In the genomic region with DNA sequence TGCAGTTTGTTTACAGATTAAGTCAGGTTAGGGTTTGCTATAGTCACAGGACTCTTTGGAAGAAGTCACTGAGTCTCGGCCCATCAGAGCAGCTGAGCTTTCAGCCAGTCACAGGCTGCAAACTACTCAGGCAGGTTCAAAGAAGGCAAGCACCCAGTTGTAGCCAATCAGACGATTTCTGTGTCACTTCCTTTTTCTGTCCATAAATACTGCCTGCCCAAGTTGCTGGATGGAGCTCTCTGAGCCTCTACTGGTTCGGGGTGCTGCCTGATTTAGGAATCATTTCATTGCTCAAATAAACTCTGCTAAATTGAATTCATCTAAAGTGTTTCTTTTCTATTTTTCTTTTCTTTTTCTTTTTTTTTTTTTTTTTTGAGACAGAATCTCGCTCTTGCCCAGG, we compare ENCODE assay signal across 11 cellular contexts. TPM values are rescaled to one million over a fixed set of nuclear protein-coding genes. Genes with fewer than 3 reads are reported as not detected.
DNase-seq lines count a peak whose midpoint lies in the region; ATAC-seq and TF ChIP-seq lines count a peak whose summit lies in the region.
"Had no signal": no experiment of that assay in that cellular context is flagged by ENCODE, and none has a peak within 500 bp of the region (broad histone marks: within the 10 kb centered on the region; RNA-seq: fewer than 3 reads in every experiment).

No MANE protein-coding gene starts in this region.

- intact Hi-C loops in CD8-positive, alpha-beta T cell (cut with DNase I, micrococcal nuclease) = no loop called here
- intact Hi-C loops in left colon (cut with DNase I, micrococcal nuclease) = no loop called here

- no peaks in the 10 kb centered on the region for H3K9me3 ChIP-seq in CD8-positive, alpha-beta T cell (ENCODE audit: low read length)
- no peaks in the 10 kb centered on the region for H3K9me3 ChIP-seq in HEK293 (ENCODE audit: control insufficient read depth, insufficient read depth, low read depth, low read length)
- no peaks in the 10 kb centered on the region for H3K9me3 ChIP-seq in T-helper 17 cell (ENCODE audit: control insufficient read depth, low read length, poor library complexity, severe bottlenecking)

- peak; percentile 47 for ATAC-seq in CD8-positive, alpha-beta T cell
- ATAC-seq in T-helper 17 cell = peak; percentile 56
- ATAC-seq in left colon = peak; percentile 57
- ATAC-seq in HG03039 (IDR thresholded peaks at IDR 0.05; ENCODE audit: unreplicated experiment) = no peak

- H3K4me1 Mint-ChIP-seq in CD8-positive, alpha-beta T cell (ENCODE audit: low read depth) = peaks cover 41% of the 10 kb centered on the region
- H3K4me1 Mint-ChIP-seq in T-helper 17 cell (peaks cover 27% of the 10 kb centered on the region), glutamatergic neuron (ENCODE audit: low read depth, unreplicated experiment) (peaks cover under 1% of the 10 kb centered on the region)

- no peaks in the 10 kb centered on the region for H3K36me3 ChIP-seq in CD8-positive, alpha-beta T cell (ENCODE audit: insufficient read depth, low read length)
- H3K36me3 ChIP-seq in HEK293 (ENCODE audit: control insufficient read depth in 2 of 2, insufficient read depth in 1 of 2, low read length in 2 of 2) = no peaks in the 10 kb centered on the region

- peaks cover 36% of the 10 kb centered on the region for H3K4me1 ChIP-seq in CD8-positive, alpha-beta T cell (ENCODE audit: insufficient read depth, low read length)
- H3K4me1 ChIP-seq in HEK293 (ENCODE audit: control insufficient read depth, insufficient read depth, low read length) = no peaks in the 10 kb centered on the region

- TF ChIP-seq CTCF in CD8-positive, alpha-beta T cell (IDR thresholded peaks at IDR 0.05) = no peak
- TF ChIP-seq CTCF in HEK293 (tag by site-specific recombination; IDR thresholded peaks at IDR 0.05) (no peak), glutamatergic neuron (IDR thresholded peaks at IDR 0.05; ENCODE audit: partially characterized antibody, unreplicated experiment) (no peak)

- peak overlapping the region; percentile 93 for H3K27ac Mint-ChIP-seq in CD8-positive, alpha-beta T cell
- H3K27ac Mint-ChIP-seq in T-helper 17 cell (peak overlapping the region; percentile 96), glutamatergic neuron (ENCODE audit: unreplicated experiment) (no peak overlapping the region)
- H3K27ac Mint-ChIP-seq: mesothelial cell of epicardium had no signal

- CTCF ChIA-PET in CD8-positive, alpha-beta T cell (lab: Charles Lee) = interaction anchor here (1.6 kb wide), 1 partner anchor 22 kb away, joined by 4 read pairs; no protein-coding TSS in a partner anchor
- CTCF ChIA-PET in HEK293 (lab: Yijun Ruan, JAX) = no interaction called here

- no peaks in the 10 kb centered on the region for H3K36me3 Mint-ChIP-seq in CD8-positive, alpha-beta T cell
- H3K36me3 Mint-ChIP-seq in T-helper 17 cell (ENCODE audit: low read depth) (no peaks in the 10 kb centered on the region), glutamatergic neuron (ENCODE audit: unreplicated experiment) (peaks cover 9% of the 10 kb centered on the region)
- H3K36me3 Mint-ChIP-seq: mesothelial cell of epicardium had no signal

- POLR2A ChIA-PET in CD8-positive, alpha-beta T cell (lab: Charles Lee) = interaction anchor here (0.6 to 3.0 kb wide), 5 partner anchors 12 to 151 kb away, joined by 3 to 16 read pairs (median 5); no protein-coding TSS in a partner anchor
- POLR2A ChIA-PET in HEK293 (lab: Yijun Ruan, JAX) = no interaction called here

- H3K4me3 ChIP-seq in CD8-positive, alpha-beta T cell (ENCODE audit: low read depth, low read length) = no peak overlapping the region
- no peak overlapping the region for H3K4me3 ChIP-seq in HEK293 (ENCODE audit: low read depth, low read length)
- H3K4me3 ChIP-seq: dorsolateral prefrontal cortex, SK-N-MC had no signal

- H3K27ac ChIP-seq in CD8-positive, alpha-beta T cell (ENCODE audit: low read depth, low read length) = peak overlapping the region; percentile 17
- H3K27ac ChIP-seq in HEK293 (ENCODE audit: extremely low read depth, low read depth, low read length) = no peak overlapping the region
- H3K27ac ChIP-seq: dorsolateral prefrontal cortex, SK-N-MC had no signal

- no peak overlapping the region for H3K4me3 Mint-ChIP-seq in CD8-positive, alpha-beta T cell
- H3K4me3 Mint-ChIP-seq in T-helper 17 cell (no peak overlapping the region), glutamatergic neuron (ENCODE audit: unreplicated experiment) (no peak overlapping the region)
- H3K4me3 Mint-ChIP-seq: mesothelial cell of epicardium had no signal

- no peaks in the 10 kb centered on the region for H3K27me3 ChIP-seq in CD8-positive, alpha-beta T cell (ENCODE audit: insufficient read depth, low read length)
- H3K27me3 ChIP-seq: dorsolateral prefrontal cortex had no signal

- peak in 2 of 7 experiments; percentile 37 to 51 for DNase-seq in CD8-positive, alpha-beta T cell
- DNase-seq in T-helper 17 cell (no peak), left colon (no peak), kidney glomerular epithelial cell (lab: John Stamatoyannopoulos, UW) (no peak), glutamatergic neuron (no peak)
- DNase-seq in stimulated activated CD4-positive, alpha-beta T cell treated with anti-CD3 and anti-CD28 coated beads, Interleukin-12 subunit alpha, Interleukin-12 subunit beta, amount 100 ng/mL, for 4 hours = no peak

- no peaks in the 10 kb centered on the region for H3K27me3 Mint-ChIP-seq in CD8-positive, alpha-beta T cell (ENCODE audit: low read depth)
- no peaks in the 10 kb centered on the region for H3K27me3 Mint-ChIP-seq in T-helper 17 cell
- H3K27me3 Mint-ChIP-seq in glutamatergic neuron (ENCODE audit: unreplicated experiment) = peaks cover 2% of the 10 kb centered on the region

- peaks cover 18% of the 10 kb centered on the region for H3K9me3 Mint-ChIP-seq in CD8-positive, alpha-beta T cell
- peaks cover 3% of the 10 kb centered on the region for H3K9me3 Mint-ChIP-seq in glutamatergic neuron (ENCODE audit: unreplicated experiment)

TF ChIP-seq in HEK293, 187 proteins besides CTCF, POLR2A, EP300 and RAD21:
- no peak for TF ChIP-seq ZNF174 (tag by site-specific recombination; IDR thresholded peaks at IDR 0.05)
- TF ChIP-seq ZNF335 (tag by site-specific recombination; conservative IDR thresholded peaks at IDR 0.05) = peak; percentile 63

RNA-seq across cellular contexts. Expression of a gene that starts 7.3 kb away (rescaled TPM):
- total RNA-seq in CD8-positive, alpha-beta T cell = 10 to 100 TPM; 22.4 to 24.8 TPM
- 10 to 100 TPM; 36.0 to 62.0 TPM for total RNA-seq in T-helper 17 cell
- 10 to 100 TPM; 54.3 to 75.2 TPM for total RNA-seq in left colon
- 85.3 TPM for total RNA-seq in glutamatergic neuron (ENCODE audit: unreplicated experiment)

RNA-seq across cellular contexts. Expression of a gene that starts 29.5 kb away (rescaled TPM):
- total RNA-seq in CD8-positive, alpha-beta T cell = 10 to 100 TPM; 50.9 to 56.5 TPM
- total RNA-seq in T-helper 17 cell (10 to 100 TPM; 66.0 to 72.5 TPM), left colon (10 to 100 TPM; 47.1 to 63.6 TPM), glutamatergic neuron (ENCODE audit: unreplicated experiment) (25.4 TPM)

RNA-seq across cellular contexts. Expression of a gene that starts 58.0 kb away (rescaled TPM):
- total RNA-seq in CD8-positive, alpha-beta T cell = 100 to 1,000 TPM; 129 TPM
- 100 to 1,000 TPM; 211 to 228 TPM for total RNA-seq in T-helper 17 cell
- 100 to 1,000 TPM; 250 to 254 TPM for total RNA-seq in left colon
- 276 TPM for total RNA-seq in glutamatergic neuron (ENCODE audit: unreplicated experiment)
